ENCODE assay signal across 1 cellular context in genomic region chrX:148492057-148492456, GRCh38.
A peak's percentile ranks its signal among the peaks of the same experiment; 100 is the strongest.
TF ChIP-seq lines count a peak whose summit lies in the region.

No MANE protein-coding gene starts in this region.

TF ChIP-seq in HepG2, 621 proteins besides CTCF, POLR2A, EP300 and RAD21:
- TF ChIP-seq MAFF (IDR thresholded peaks at IDR 0.05; ENCODE audit: low read depth, low read length) = peak; percentile 15; the same call in 1 of the 2 replicates
- TF ChIP-seq MAFK (conservative IDR thresholded peaks at IDR 0.05 in 1 of 2, IDR thresholded peaks at IDR 0.05 in 1 of 2; ENCODE audit: low read length in 2 of 2) = peak in 1 of 2 experiments; percentile 54; a peak in 2 of 4 replicates
- TF ChIP-seq, protein P1, sequence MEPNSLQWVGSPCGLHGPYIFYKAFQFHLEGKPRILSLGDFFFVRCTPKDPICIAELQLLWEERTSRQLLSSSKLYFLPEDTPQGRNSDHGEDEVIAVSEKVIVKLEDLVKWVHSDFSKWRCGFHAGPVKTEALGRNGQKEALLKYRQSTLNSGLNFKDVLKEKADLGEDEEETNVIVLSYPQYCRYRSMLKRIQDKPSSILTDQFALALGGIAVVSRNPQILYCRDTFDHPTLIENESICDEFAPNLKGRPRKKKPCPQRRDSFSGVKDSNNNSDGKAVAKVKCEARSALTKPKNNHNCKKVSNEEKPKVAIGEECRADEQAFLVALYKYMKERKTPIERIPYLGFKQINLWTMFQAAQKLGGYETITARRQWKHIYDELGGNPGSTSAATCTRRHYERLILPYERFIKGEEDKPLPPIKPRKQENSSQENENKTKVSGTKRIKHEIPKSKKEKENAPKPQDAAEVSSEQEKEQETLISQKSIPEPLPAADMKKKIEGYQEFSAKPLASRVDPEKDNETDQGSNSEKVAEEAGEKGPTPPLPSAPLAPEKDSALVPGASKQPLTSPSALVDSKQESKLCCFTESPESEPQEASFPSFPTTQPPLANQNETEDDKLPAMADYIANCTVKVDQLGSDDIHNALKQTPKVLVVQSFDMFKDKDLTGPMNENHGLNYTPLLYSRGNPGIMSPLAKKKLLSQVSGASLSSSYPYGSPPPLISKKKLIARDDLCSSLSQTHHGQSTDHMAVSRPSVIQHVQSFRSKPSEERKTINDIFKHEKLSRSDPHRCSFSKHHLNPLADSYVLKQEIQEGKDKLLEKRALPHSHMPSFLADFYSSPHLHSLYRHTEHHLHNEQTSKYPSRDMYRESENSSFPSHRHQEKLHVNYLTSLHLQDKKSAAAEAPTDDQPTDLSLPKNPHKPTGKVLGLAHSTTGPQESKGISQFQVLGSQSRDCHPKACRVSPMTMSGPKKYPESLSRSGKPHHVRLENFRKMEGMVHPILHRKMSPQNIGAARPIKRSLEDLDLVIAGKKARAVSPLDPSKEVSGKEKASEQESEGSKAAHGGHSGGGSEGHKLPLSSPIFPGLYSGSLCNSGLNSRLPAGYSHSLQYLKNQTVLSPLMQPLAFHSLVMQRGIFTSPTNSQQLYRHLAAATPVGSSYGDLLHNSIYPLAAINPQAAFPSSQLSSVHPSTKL (CRISPR knock-in tag; IDR thresholded peaks at IDR 0.05) = no peak
